ENCODE assay signal across 9 cellular contexts in the genomic region with DNA sequence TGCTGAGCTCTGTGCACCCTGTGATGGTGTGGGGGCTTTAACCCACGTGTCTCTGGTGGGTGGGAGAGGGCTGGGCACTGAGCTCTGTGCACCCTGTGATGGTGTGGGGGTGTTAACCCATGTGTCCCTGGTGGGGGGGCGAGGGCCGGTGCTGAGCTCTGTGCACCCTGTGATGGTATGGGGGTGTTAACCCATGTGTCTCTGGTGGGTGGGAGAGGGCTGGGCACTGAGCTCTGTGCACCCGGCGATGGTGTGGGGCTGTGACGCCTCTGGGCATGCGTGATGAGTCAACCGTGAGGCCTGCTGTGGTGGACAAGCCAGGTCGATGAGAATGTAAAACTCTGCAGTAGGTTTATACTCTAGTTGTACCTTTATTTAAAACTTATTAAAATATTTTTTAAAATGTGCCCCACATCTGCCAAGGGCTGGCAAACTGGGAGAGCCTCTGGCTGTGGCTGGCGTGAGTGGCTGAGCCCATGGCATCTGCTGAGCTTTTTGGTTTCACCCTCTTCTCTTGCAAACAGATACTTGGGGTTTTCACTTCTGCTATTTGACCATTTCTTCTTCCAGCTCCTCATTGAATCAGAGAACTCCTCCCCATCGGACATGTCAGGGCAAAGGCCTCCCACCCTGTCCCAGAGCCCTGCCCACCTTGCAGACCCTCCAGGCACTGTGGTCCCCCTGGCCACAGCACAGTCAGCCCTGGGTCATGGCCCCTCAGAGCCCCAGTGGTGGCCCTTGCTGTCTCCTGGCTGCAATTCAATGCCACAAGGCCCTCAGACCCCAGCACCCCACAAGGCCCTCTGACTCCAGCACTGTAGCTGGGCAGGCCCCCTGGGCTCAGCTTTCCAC. TPM values are rescaled to one million over a fixed set of nuclear protein-coding genes. Genes with fewer than 3 reads are reported as not detected.
DNase-seq lines count a peak whose midpoint lies in the region; ATAC-seq and TF ChIP-seq lines count a peak whose summit lies in the region.
"Had no signal": no experiment of that assay in that cellular context is flagged by ENCODE, and none has a peak within 500 bp of the region (broad histone marks: within the 10 kb centered on the region; RNA-seq: fewer than 3 reads in every experiment).

No MANE protein-coding gene starts in this region.

- TF ChIP-seq EP300 in esophagus muscularis mucosa (IDR thresholded peaks at IDR 0.05), result no peak

- in situ Hi-C loops in HAP-1 (cut with MboI; ENCODE audit: low sequenced_read_pairs), result no loop called here

- H3K36me3 ChIP-seq in OCI-LY3 (replicated peaks; ENCODE audit: low read depth, low read length), result no peaks in the 10 kb centered on the region
- no peaks in the 10 kb centered on the region for H3K36me3 ChIP-seq in esophagus muscularis mucosa
- no peaks in the 10 kb centered on the region; the same call in 1 of the 2 replicates for H3K36me3 ChIP-seq in HAP-1 (replicated peaks)

- no peaks in the 10 kb centered on the region for H3K27me3 Mint-ChIP-seq in activated naive CD8-positive, alpha-beta T cell treated with anti-CD3 and anti-CD28 coated beads, Interleukin-2, amount 10 ng/mL, durations not matched to agents 7 days and 5 days
- H3K27me3 Mint-ChIP-seq in activated naive CD8-positive, alpha-beta T cell treated with anti-CD3 and anti-CD28 coated beads, Interleukin-2, amount 50 U/mL, for 24 hours, result peaks cover 6% of the 10 kb centered on the region
- peaks cover 24% of the 10 kb centered on the region for H3K27me3 Mint-ChIP-seq in stimulated activated memory B cell treated with anti-CD40 and anti-IgM and Interleukin-4, amounts not matched to agents 10 μg/mL and 1 μg/mL and 100 μg/mL, for 72 hours
- H3K27me3 Mint-ChIP-seq: CD4-positive, CD25-positive, alpha-beta regulatory T cell had no signal

- no peaks in the 10 kb centered on the region for H3K9me3 ChIP-seq in OCI-LY3 (ENCODE audit: insufficient read depth, low read length)
- H3K9me3 ChIP-seq in esophagus muscularis mucosa, result no peaks in the 10 kb centered on the region
- no peaks in the 10 kb centered on the region for H3K9me3 ChIP-seq in HAP-1

- TF ChIP-seq CTCF in OCI-LY3 (IDR thresholded peaks at IDR 0.05; ENCODE audit: low read depth, low read length) (no peak), esophagus muscularis mucosa (IDR thresholded peaks at IDR 0.05) (no peak)

- DNase-seq in activated naive CD8-positive, alpha-beta T cell treated with anti-CD3 and anti-CD28 coated beads, Interleukin-2, amount 10 ng/mL, durations not matched to agents 7 days and 5 days, result no peak
- no peak for DNase-seq in activated naive CD8-positive, alpha-beta T cell treated with anti-CD3 and anti-CD28 coated beads, Interleukin-2, amount 50 U/mL, for 24 hours
- DNase-seq in esophagus muscularis mucosa (ENCODE audit: extremely low spot score), result no peak
- DNase-seq in HAP-1 (ENCODE audit: low spot score in 2 of 2), result no peak
- no peak for DNase-seq in DMS114 treated with DMSO at 0.1 percent for 48 hours (lab: John Stamatoyannopoulos, UW; ENCODE audit: unreplicated experiment)
- DNase-seq: CD4-positive, CD25-positive, alpha-beta regulatory T cell had no signal

- POLR2A ChIA-PET in activated naive CD8-positive, alpha-beta T cell treated with anti-CD3 and anti-CD28 coated beads, Interleukin-2, amount 10 ng/mL, durations not matched to agents 7 days and 5 days (lab: Charles Lee), result no interaction called here

- H3K27ac ChIP-seq in OCI-LY3 (ENCODE audit: low read length) (peak overlapping the region; percentile 95), esophagus muscularis mucosa (replicated peaks in 1 of 4) (no peak overlapping the region)

- WGBS in esophagus muscularis mucosa, result 86% methylated on average over 8 of the region's 11 CpGs

- H3K4me2 ChIP-seq in OCI-LY3 (ENCODE audit: low read length), result peak overlapping the region; percentile 65

- H3K4me3 ChIP-seq in OCI-LY3 (ENCODE audit: low read length) (peak overlapping the region; percentile 34; the same call in 1 of the 2 replicates), esophagus muscularis mucosa (no peak overlapping the region), HAP-1 (no peak overlapping the region)

- peaks cover 29% of the 10 kb centered on the region for H3K4me1 ChIP-seq in OCI-LY3 (ENCODE audit: low read length)
- peaks cover 0 to 3% (median under 1%) of the 10 kb centered on the region in 4 donors for H3K4me1 ChIP-seq in esophagus muscularis mucosa
- H3K4me1 ChIP-seq in HAP-1, result no peaks in the 10 kb centered on the region

- H3K9ac ChIP-seq in OCI-LY3 (ENCODE audit: low read length), result peak overlapping the region; percentile 73

- H3K79me2 ChIP-seq in OCI-LY3 (ENCODE audit: low read length), result no peaks in the 10 kb centered on the region

- H3K4me3 Mint-ChIP-seq in activated naive CD8-positive, alpha-beta T cell treated with anti-CD3 and anti-CD28 coated beads, Interleukin-2, amount 10 ng/mL, durations not matched to agents 7 days and 5 days, result no peak overlapping the region
- no peak overlapping the region for H3K4me3 Mint-ChIP-seq in activated naive CD8-positive, alpha-beta T cell treated with anti-CD3 and anti-CD28 coated beads, Interleukin-2, amount 50 U/mL, for 24 hours
- peak overlapping the region; percentile 57 for H3K4me3 Mint-ChIP-seq in stimulated activated memory B cell treated with anti-CD40 and anti-IgM and Interleukin-4, amounts not matched to agents 10 μg/mL and 1 μg/mL and 100 μg/mL, for 72 hours
- H3K4me3 Mint-ChIP-seq: CD4-positive, CD25-positive, alpha-beta regulatory T cell had no signal

- peak; percentile 21 for ATAC-seq in activated naive CD8-positive, alpha-beta T cell treated with anti-CD3 and anti-CD28 coated beads, Interleukin-2, amount 10 ng/mL, durations not matched to agents 7 days and 5 days (ENCODE audit: low read depth)
- no peak for ATAC-seq in activated naive CD8-positive, alpha-beta T cell treated with anti-CD3 and anti-CD28 coated beads, Interleukin-2, amount 50 U/mL, for 24 hours
- ATAC-seq in HG02852 (IDR thresholded peaks at IDR 0.05; ENCODE audit: unreplicated experiment), result peak; percentile 84
- ATAC-seq in stimulated activated memory B cell treated with anti-CD40 and anti-IgM and Interleukin-4, amounts not matched to agents 10 μg/mL and 1 μg/mL and 100 μg/mL, for 72 hours, result peak; percentile 85

- no peaks in the 10 kb centered on the region for H4K20me1 ChIP-seq in OCI-LY3 (ENCODE audit: insufficient read depth, low read length)

- H3K36me3 Mint-ChIP-seq in activated naive CD8-positive, alpha-beta T cell treated with anti-CD3 and anti-CD28 coated beads, Interleukin-2, amount 10 ng/mL, durations not matched to agents 7 days and 5 days, result peaks cover 22% of the 10 kb centered on the region
- H3K36me3 Mint-ChIP-seq in activated naive CD8-positive, alpha-beta T cell treated with anti-CD3 and anti-CD28 coated beads, Interleukin-2, amount 50 U/mL, for 24 hours (ENCODE audit: low read depth), result peaks cover 19% of the 10 kb centered on the region
- peaks cover 67% of the 10 kb centered on the region for H3K36me3 Mint-ChIP-seq in stimulated activated memory B cell treated with anti-CD40 and anti-IgM and Interleukin-4, amounts not matched to agents 10 μg/mL and 1 μg/mL and 100 μg/mL, for 72 hours
- H3K36me3 Mint-ChIP-seq: CD4-positive, CD25-positive, alpha-beta regulatory T cell had no signal

- H3K27ac Mint-ChIP-seq in activated naive CD8-positive, alpha-beta T cell treated with anti-CD3 and anti-CD28 coated beads, Interleukin-2, amount 10 ng/mL, durations not matched to agents 7 days and 5 days, result peak overlapping the region; percentile 45
- H3K27ac Mint-ChIP-seq in activated naive CD8-positive, alpha-beta T cell treated with anti-CD3 and anti-CD28 coated beads, Interleukin-2, amount 50 U/mL, for 24 hours, result no peak overlapping the region
- H3K27ac Mint-ChIP-seq in stimulated activated memory B cell treated with anti-CD40 and anti-IgM and Interleukin-4, amounts not matched to agents 10 μg/mL and 1 μg/mL and 100 μg/mL, for 72 hours, result peak overlapping the region; percentile 90
- H3K27ac Mint-ChIP-seq: CD4-positive, CD25-positive, alpha-beta regulatory T cell had no signal

- no peak overlapping the region for H2AFZ ChIP-seq in OCI-LY3 (ENCODE audit: low read depth, low read length)

- TF ChIP-seq POLR2A in esophagus muscularis mucosa (IDR thresholded peaks at IDR 0.05; ENCODE audit: low read depth), result no peak

- no peaks in the 10 kb centered on the region for H3K9me3 Mint-ChIP-seq in activated naive CD8-positive, alpha-beta T cell treated with anti-CD3 and anti-CD28 coated beads, Interleukin-2, amount 10 ng/mL, durations not matched to agents 7 days and 5 days
- H3K9me3 Mint-ChIP-seq in activated naive CD8-positive, alpha-beta T cell treated with anti-CD3 and anti-CD28 coated beads, Interleukin-2, amount 50 U/mL, for 24 hours, result peaks cover 6% of the 10 kb centered on the region
- H3K9me3 Mint-ChIP-seq in stimulated activated memory B cell treated with anti-CD40 and anti-IgM and Interleukin-4, amounts not matched to agents 10 μg/mL and 1 μg/mL and 100 μg/mL, for 72 hours, result peaks cover 11% of the 10 kb centered on the region

- intact Hi-C loops in esophagus muscularis mucosa (cut with DNase I), result no loop called here

- H3K27me3 ChIP-seq in OCI-LY3 (ENCODE audit: low read depth, low read length), result no peaks in the 10 kb centered on the region
- peaks cover 0 to 9% (median 0%) of the 10 kb centered on the region in 4 donors for H3K27me3 ChIP-seq in esophagus muscularis mucosa
- no peaks in the 10 kb centered on the region for H3K27me3 ChIP-seq in HAP-1 (ENCODE audit: low read depth)

- peaks cover 25% of the 10 kb centered on the region for H3K4me1 Mint-ChIP-seq in activated naive CD8-positive, alpha-beta T cell treated with anti-CD3 and anti-CD28 coated beads, Interleukin-2, amount 10 ng/mL, durations not matched to agents 7 days and 5 days
- peaks cover 18% of the 10 kb centered on the region for H3K4me1 Mint-ChIP-seq in activated naive CD8-positive, alpha-beta T cell treated with anti-CD3 and anti-CD28 coated beads, Interleukin-2, amount 50 U/mL, for 24 hours
- H3K4me1 Mint-ChIP-seq in stimulated activated memory B cell treated with anti-CD40 and anti-IgM and Interleukin-4, amounts not matched to agents 10 μg/mL and 1 μg/mL and 100 μg/mL, for 72 hours, result peaks cover 24% of the 10 kb centered on the region
- H3K4me1 Mint-ChIP-seq: CD4-positive, CD25-positive, alpha-beta regulatory T cell had no signal

RNA-seq across cellular contexts. Expression of gene EXOC3, which starts 18.5 kb away (rescaled TPM):
- 10 to 100 TPM; 72.4 to 77.5 TPM for total RNA-seq in activated naive CD8-positive, alpha-beta T cell treated with anti-CD3 and anti-CD28 coated beads, Interleukin-2, amount 10 ng/mL, durations not matched to agents 7 days and 5 days
- total RNA-seq in esophagus muscularis mucosa, result 10 to 100 TPM; 48.6 to 82.1 (median 59.3) TPM
